8 cellular contexts compared by ENCODE assay signal in genomic region chr13:40992678-40993077, GRCh38. TPM values are rescaled to one million over a fixed set of nuclear protein-coding genes. Genes with fewer than 3 reads are reported as not detected.
DNase-seq lines count a peak whose midpoint lies in the region; ATAC-seq and TF ChIP-seq lines count a peak whose summit lies in the region.

No MANE protein-coding gene starts in this region.

- H3K27ac ChIP-seq in PC-9 (peak overlapping the region; percentile 96), spleen (peak overlapping the region in 6 of 8 donors; percentile 23 to 73 (median 50)), substantia nigra (ENCODE audit: low read depth, low read length, poor library complexity, severe bottlenecking) (no peak overlapping the region)

- H3K4me3 ChIP-seq in PC-9 (no peak overlapping the region), spleen (no peak overlapping the region)

- H3K4me2 ChIP-seq in PC-9 = peak overlapping the region; percentile 91

- H3K27me3 Mint-ChIP-seq in endothelial cell (ENCODE audit: unreplicated experiment) = peaks cover 2% of the 10 kb centered on the region

- CTCF ChIA-PET in PC-9 (lab: Charles Lee) = no interaction called here

- H3K9me2 ChIP-seq in PC-9 (ENCODE audit: insufficient read depth) = no peaks in the 10 kb centered on the region

- no peaks in the 10 kb centered on the region for H3K36me3 Mint-ChIP-seq in endothelial cell (ENCODE audit: low read depth, unreplicated experiment)

- TF ChIP-seq CTCF in PC-9 (conservative IDR thresholded peaks at IDR 0.05) (no peak; the same call in 1 of the 2 replicates), endothelial cell (IDR thresholded peaks at IDR 0.05; ENCODE audit: unreplicated experiment) (no peak), spleen (IDR thresholded peaks at IDR 0.05 in 8 of 11, conservative IDR thresholded peaks at IDR 0.05 in 3 of 11) (peak in 1 of 11 experiments; percentile 12)

- POLR2A ChIA-PET in PC-9 (lab: Charles Lee; ENCODE audit: unreplicated experiment) = interaction anchor here (0.6 kb wide), 1 partner anchor 69 kb away, joined by 4 read pairs; the partner anchor contains the start of gene WBP4

- H3K4me1 ChIP-seq in PC-9 (replicated peaks; ENCODE audit: insufficient read depth) (peaks cover 38% of the 10 kb centered on the region), spleen (peaks cover 36 to 100% (median 87%) of the 10 kb centered on the region in 6 donors)

- H3K4me1 Mint-ChIP-seq in endothelial cell (ENCODE audit: unreplicated experiment) = peaks cover 11% of the 10 kb centered on the region

- H3K4me3 Mint-ChIP-seq in endothelial cell (ENCODE audit: unreplicated experiment) = no peak overlapping the region

- peaks cover 27% of the 10 kb centered on the region for H3F3A ChIP-seq in PC-9 (ENCODE audit: insufficient read depth, low read depth)

- BruUV-seq in PC-9 (replicated peaks; lab: Mats Ljungman, UMichigan) = no TSS peak

- H4K20me1 ChIP-seq in PC-9 (ENCODE audit: insufficient read depth) = no peaks in the 10 kb centered on the region

- no peaks in the 10 kb centered on the region for H3K9me3 Mint-ChIP-seq in endothelial cell (ENCODE audit: unreplicated experiment)

- H3K27me3 ChIP-seq in PC-9 (ENCODE audit: insufficient read depth, low read depth) (no peaks in the 10 kb centered on the region), spleen (replicated peaks in 1 of 7) (no peaks in the 10 kb centered on the region)

- peaks cover 89% of the 10 kb centered on the region for H3K79me2 ChIP-seq in PC-9 (ENCODE audit: low read depth)

- no peak for TF ChIP-seq POLR2A in spleen (IDR thresholded peaks at IDR 0.05)

- H2AFZ ChIP-seq in PC-9 = no peak overlapping the region

- H3K36me3 ChIP-seq in PC-9 (ENCODE audit: low read depth) = no peaks in the 10 kb centered on the region
- peaks cover 0 to 13% (median 0%) of the 10 kb centered on the region in 6 donors for H3K36me3 ChIP-seq in spleen

- DNase-seq in NCI-H2171 treated with DMSO at 0.1 percent for 48 hours (lab: John Stamatoyannopoulos, UW) = peak; percentile 25
- DNase-seq in NCI-H2171 (lab: John Stamatoyannopoulos, UW) = no peak
- DNase-seq in PC-9 = no peak
- DNase-seq in endothelial cell (ENCODE audit: low spot score) = no peak
- DNase-seq in spleen = no peak
- DNase-seq in activated CD4-positive, alpha-beta T cell treated with anti-CD3 and anti-CD28 coated beads for 4 hours = no peak
- DNase-seq in substantia nigra (lab: John Stamatoyannopoulos, UW) = no peak

- no peak for ATAC-seq in HG03045 (IDR thresholded peaks at IDR 0.05; ENCODE audit: unreplicated experiment)

- peak overlapping the region; percentile 89 for H3K27ac Mint-ChIP-seq in endothelial cell (ENCODE audit: unreplicated experiment)

- H3K9me3 ChIP-seq in PC-9 (ENCODE audit: insufficient read depth, low read depth) (no peaks in the 10 kb centered on the region; the same call in 1 of the 2 replicates), spleen (no peaks in the 10 kb centered on the region)

- 8 to 24% (median 17%) methylated on average over 1 of the region's 1 CpG for WGBS in spleen, 5 donors

- intact Hi-C loops in PC-9 (cut with micrococcal nuclease; ENCODE audit: unreplicated experiment) = loop anchor here (5.0 kb wide), 1 partner anchor 215 kb away; no protein-coding TSS in a partner anchor
- intact Hi-C loops in spleen (cut with DNase I; ENCODE audit: low total_unique reads) = no loop called here

RNA-seq across cellular contexts. Expression of gene ELF1, which starts 26.4 kb away (rescaled TPM):
- total RNA-seq in PC-9 (2021) (31.2 and 36.0 TPM in 2 replicates), endothelial cell (ENCODE audit: unreplicated experiment) (46.0 TPM), spleen (100 to 1,000 TPM; 107 to 146 (median 124) TPM)
- polyA plus RNA-seq in spleen = 10 to 100 TPM; 18.0 to 33.7 (median 28.3) TPM
